20 cellular contexts compared by ENCODE assay signal in the genomic region with DNA sequence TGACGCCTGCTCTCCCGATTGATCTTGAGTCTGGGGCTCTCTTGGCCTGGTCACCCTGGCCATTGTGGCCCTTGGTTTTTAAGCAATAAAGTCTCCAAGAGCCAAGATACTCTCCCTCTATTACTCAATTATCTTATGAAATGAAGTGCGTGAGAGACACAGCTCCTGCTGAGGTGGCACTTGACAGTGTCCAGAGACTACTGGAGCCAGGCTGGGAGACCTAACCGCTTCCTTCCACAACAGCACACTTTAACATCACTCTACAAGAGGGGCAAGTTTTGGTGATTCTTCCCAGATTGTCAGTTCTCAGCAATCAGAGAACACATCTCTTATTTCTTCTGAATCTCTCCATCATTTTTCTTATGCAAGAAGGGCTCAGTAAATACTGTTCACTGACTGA.
"Had no signal": no experiment of that assay in that cellular context is flagged by ENCODE, and none has a peak within 500 bp of the region (broad histone marks: within the 10 kb centered on the region; RNA-seq: fewer than 3 reads in every experiment).

No MANE protein-coding gene starts in this region.

- H3K4me1 Mint-ChIP-seq: immature natural killer cell had no signal

- H3K36me3 ChIP-seq: esophagus squamous epithelium, gastroesophageal sphincter, heart left ventricle had no signal

- ATAC-seq: gastroesophageal sphincter, heart left ventricle, left colon, left lobe of liver, left ventricle myocardium superior had no signal

- H3K4me3 Mint-ChIP-seq: immature natural killer cell had no signal

- H3K27me3 ChIP-seq: dorsolateral prefrontal cortex, esophagus squamous epithelium, hepatocyte had no signal

- H3K4me3 ChIP-seq: coronary artery, dorsolateral prefrontal cortex, esophagus squamous epithelium, gastroesophageal sphincter, heart left ventricle, hepatocyte had no signal

- H3K4me2 ChIP-seq: hepatocyte had no signal

- H2AFZ ChIP-seq: hepatocyte had no signal

- H3K4me1 ChIP-seq: esophagus squamous epithelium, gastroesophageal sphincter, heart left ventricle had no signal

- H3K27ac ChIP-seq: coronary artery, dorsolateral prefrontal cortex, esophagus squamous epithelium, gastroesophageal sphincter, heart left ventricle, hepatocyte had no signal

- DNase-seq: dermis blood vessel endothelial cell; dorsolateral prefrontal cortex; effector CD4-positive, alpha-beta T cell; effector memory CD4-positive, alpha-beta T cell; esophagus squamous epithelium; foreskin fibroblast; heart left ventricle; hypothalamus; immature natural killer cell; islet precursor cell; kidney; kidney glomerular epithelial cell; left colon; left ventricle myocardium superior; mesendoderm; midbrain had no signal

- H3K27ac Mint-ChIP-seq: immature natural killer cell had no signal

- H3K9me3 ChIP-seq: esophagus squamous epithelium had no signal

- H3K36me3 Mint-ChIP-seq: immature natural killer cell had no signal
